ENCODE assay signal across 1 cellular context in genomic region chr22:45686004-45686403, GRCh38.
TF ChIP-seq lines count a peak whose summit lies in the region.

No MANE protein-coding gene starts in this region.

TF ChIP-seq in SK-N-SH, 30 proteins besides CTCF, POLR2A, EP300 and RAD21 (continued from another document):
- no peak for TF ChIP-seq REST (IDR thresholded peaks at IDR 0.05; ENCODE audit: low read depth, low read length)
- TF ChIP-seq TAF1 (IDR thresholded peaks at IDR 0.05; ENCODE audit: borderline replicate concordance, low read depth, low read length) = no peak
- no peak for TF ChIP-seq ELF1 (IDR thresholded peaks at IDR 0.05)
- TF ChIP-seq YY1 (IDR thresholded peaks at IDR 0.05; ENCODE audit: low read depth) = no peak
- no peak for TF ChIP-seq POLR2AphosphoS5 (IDR thresholded peaks at IDR 0.05; ENCODE audit: low read depth, low read length)
- TF ChIP-seq, protein P1, sequence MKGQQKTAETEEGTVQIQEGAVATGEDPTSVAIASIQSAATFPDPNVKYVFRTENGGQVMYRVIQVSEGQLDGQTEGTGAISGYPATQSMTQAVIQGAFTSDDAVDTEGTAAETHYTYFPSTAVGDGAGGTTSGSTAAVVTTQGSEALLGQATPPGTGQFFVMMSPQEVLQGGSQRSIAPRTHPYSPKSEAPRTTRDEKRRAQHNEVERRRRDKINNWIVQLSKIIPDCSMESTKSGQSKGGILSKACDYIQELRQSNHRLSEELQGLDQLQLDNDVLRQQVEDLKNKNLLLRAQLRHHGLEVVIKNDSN (IDR thresholded peaks at IDR 0.05; ENCODE audit: borderline replicate concordance, low read depth) = no peak
- TF ChIP-seq TEAD4 (IDR thresholded peaks at IDR 0.05; ENCODE audit: borderline replicate concordance, insufficient read depth) = no peak
- no peak for TF ChIP-seq SIN3A (IDR thresholded peaks at IDR 0.05; ENCODE audit: borderline replicate concordance, low read depth, low read length)
